ENCODE assay signal across 25 cellular contexts in genomic region chr3:163218336-163218735, GRCh38.
"Had no signal": no experiment of that assay in that cellular context is flagged by ENCODE, and none has a peak within 500 bp of the region (broad histone marks: within the 10 kb centered on the region; RNA-seq: fewer than 3 reads in every experiment).

No MANE protein-coding gene starts in this region.

- H3K27ac ChIP-seq: KMS-11, SK-N-MC had no signal

- H3K36me3 Mint-ChIP-seq: activated CD4-positive, alpha-beta memory T cell treated with anti-CD3 and anti-CD28 coated beads for 36 hours; activated naive CD4-positive, alpha-beta T cell treated with anti-CD3 and anti-CD28 coated beads, Interleukin-2, amount 50 U/mL, for 72 hours; brain; WTC11 had no signal

- DNase-seq: activated CD4-positive, alpha-beta memory T cell treated with anti-CD3 and anti-CD28 coated beads for 36 hours; activated CD4-positive, alpha-beta T cell treated with anti-CD3 and anti-CD28 coated beads for 48 hours; activated CD4-positive, CD25-positive, alpha-beta regulatory T cell treated with anti-CD3 and anti-CD28 coated beads, Interleukin-2, amount 50 U/mL, for 72 hours; activated CD8-positive, alpha-beta memory T cell treated with anti-CD3 and anti-CD28 coated beads for 24 hours; activated effector memory CD4-positive, alpha-beta T cell treated with anti-CD3 and anti-CD28 coated beads, Interleukin-2, amount 50 U/mL, for 16 hours; activated naive CD4-positive, alpha-beta T cell treated with Interleukin-2 at 50 U/mL for 16 hours; activated naive CD8-positive, alpha-beta T cell treated with anti-CD3 and anti-CD28 coated beads, Interleukin-2, amount 50 U/mL, for 24 hours; activated T-cell treated with anti-CD3 and anti-CD28 coated beads, Interleukin-2, amount 50 U/mL, for 4 hours; amniotic stem cell; NCI-H1048; NCI-H146; NCI-H187 treated with DMSO at 0.1 percent for 48 hours; NCI-H2081 treated with DMSO at 0.1 percent for 48 hours; NCI-H446; NCI-H524; RPMI8226 had no signal

- H3K9ac ChIP-seq: KMS-11 had no signal

- H3K27me3 Mint-ChIP-seq: activated CD4-positive, alpha-beta memory T cell treated with anti-CD3 and anti-CD28 coated beads for 36 hours; activated naive CD8-positive, alpha-beta T cell treated with anti-CD3 and anti-CD28 coated beads, Interleukin-2, amount 50 U/mL, for 24 hours; brain; central memory CD8-positive, alpha-beta T cell had no signal

- H3K4me3 ChIP-seq: SK-N-MC had no signal

- H3K27ac Mint-ChIP-seq: activated CD4-positive, alpha-beta memory T cell treated with anti-CD3 and anti-CD28 coated beads for 36 hours; activated naive CD4-positive, alpha-beta T cell treated with anti-CD3 and anti-CD28 coated beads, Interleukin-2, amount 50 U/mL, for 72 hours; activated naive CD8-positive, alpha-beta T cell treated with anti-CD3 and anti-CD28 coated beads, Interleukin-2, amount 50 U/mL, for 24 hours; brain; T-helper 2 cell treated with Interferon-gamma antibody and Interleukin-4, amounts not matched to agents 5 μg/mL and 100 μg/mL, for 36 hours; WTC11 had no signal

- H3K4me2 ChIP-seq: KMS-11 had no signal

- H3K4me3 Mint-ChIP-seq: activated CD4-positive, alpha-beta memory T cell treated with anti-CD3 and anti-CD28 coated beads for 36 hours; activated naive CD8-positive, alpha-beta T cell treated with anti-CD3 and anti-CD28 coated beads, Interleukin-2, amount 50 U/mL, for 24 hours; activated T-cell treated with anti-CD3 and anti-CD28 coated beads, Interleukin-2, amount 50 U/mL, for 4 hours; brain; central memory CD8-positive, alpha-beta T cell; T-helper 2 cell treated with Interferon-gamma antibody and Interleukin-4, amounts not matched to agents 5 μg/mL and 100 μg/mL, for 36 hours; WTC11 had no signal

- H3K9me3 Mint-ChIP-seq: brain had no signal

- ATAC-seq: activated naive CD4-positive, alpha-beta T cell treated with anti-CD3 and anti-CD28 coated beads, Interleukin-2, amount 50 U/mL, for 72 hours; activated naive CD8-positive, alpha-beta T cell treated with anti-CD3 and anti-CD28 coated beads, Interleukin-2, amount 50 U/mL, for 24 hours; activated T-cell treated with anti-CD3 and anti-CD28 coated beads, Interleukin-2, amount 50 U/mL, for 4 hours; Panc1; Right ventricle myocardium inferior; WTC11 had no signal

- H3K4me1 Mint-ChIP-seq: activated naive CD8-positive, alpha-beta T cell treated with anti-CD3 and anti-CD28 coated beads, Interleukin-2, amount 50 U/mL, for 24 hours; brain; central memory CD8-positive, alpha-beta T cell; WTC11 had no signal
